ENCODE assay signal across 9 cellular contexts in the genomic region with DNA sequence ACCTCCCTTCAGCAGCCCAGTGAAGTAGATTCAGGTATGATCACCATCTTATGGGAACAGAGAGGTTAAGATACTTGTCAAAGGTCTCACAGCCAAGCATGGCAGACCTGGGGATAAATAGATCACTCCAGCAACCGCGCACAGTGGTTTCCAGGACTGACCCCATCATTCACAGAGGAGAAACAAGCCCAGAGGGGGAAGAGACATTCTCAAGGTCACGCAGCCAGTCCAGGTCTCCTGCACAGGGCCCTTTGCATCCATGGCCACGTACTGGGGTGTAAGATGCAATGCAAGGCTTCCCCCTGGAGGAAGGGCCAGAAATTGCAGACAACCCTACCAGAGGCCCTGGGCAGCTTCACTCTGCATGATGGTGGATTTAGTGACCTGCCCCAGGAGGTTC. TPM values are rescaled to one million over a fixed set of nuclear protein-coding genes. Genes with fewer than 3 reads are reported as not detected.
DNase-seq lines count a peak whose midpoint lies in the region; ATAC-seq, FAIRE-seq and TF ChIP-seq lines count a peak whose summit lies in the region.
"Had no signal": no experiment of that assay in that cellular context is flagged by ENCODE, and none has a peak within 500 bp of the region (broad histone marks: within the 10 kb centered on the region; RNA-seq: fewer than 3 reads in every experiment).

No MANE protein-coding gene starts in this region.

- H3K4me3 Mint-ChIP-seq in Caco-2 (ENCODE audit: unreplicated experiment) (no peak overlapping the region), WTC11 (no peak overlapping the region)

- POLR2A ChIA-PET in Caco-2 (lab: Charles Lee), result no interaction called here
- POLR2A ChIA-PET in WTC11 (lab: Charles Lee), result interaction anchor here (1.2 kb wide), 1 partner anchor 9 kb away, joined by 3 read pairs; no protein-coding TSS in a partner anchor

- intact Hi-C loops in Caco-2 (cut with micrococcal nuclease; ENCODE audit: unreplicated experiment), result no loop called here

- H3K36me3 Mint-ChIP-seq in Caco-2 (ENCODE audit: insufficient read depth, unreplicated experiment), result no peaks in the 10 kb centered on the region
- H3K36me3 Mint-ChIP-seq in WTC11, result no peaks in the 10 kb centered on the region

- DNase-seq in Caco-2 (peak in 1 of 2 experiments; percentile 48), HFF-Myc (ENCODE audit: extremely low read depth, low read depth) (no peak), WTC11 (ENCODE audit: low spot score) (peak; percentile 75), keratinocyte (ENCODE audit: low read depth, low spot score) (no peak), coronary artery (ENCODE audit: low spot score) (no peak), COLO829 (ENCODE audit: low spot score) (no peak), mucosa of gallbladder (ENCODE audit: low spot score) (no peak), GOT3 (lab: John Stamatoyannopoulos, UW) (no peak)

- H3K9ac ChIP-seq in keratinocyte (ENCODE audit: control insufficient read depth, extremely low read depth, insufficient read depth, low read length), result no peak overlapping the region

- no peak overlapping the region for H3K27ac Mint-ChIP-seq in Caco-2 (ENCODE audit: unreplicated experiment)
- H3K27ac Mint-ChIP-seq in WTC11, result no peak overlapping the region

- H3K27ac ChIP-seq in keratinocyte (ENCODE audit: control insufficient read depth, insufficient read depth, low read length) (no peak overlapping the region), coronary artery (no peak overlapping the region)

- ATAC-seq in WTC11, result peak; percentile 4; the same call in 1 of the 2 replicates

- BruUV-seq in Caco-2 (replicated peaks; lab: Mats Ljungman, UMichigan), result no TSS peak

- no peaks in the 10 kb centered on the region for H3K79me2 ChIP-seq in keratinocyte (ENCODE audit: control insufficient read depth, insufficient read depth, low read length)

- no peaks in the 10 kb centered on the region for H3K36me3 ChIP-seq in Caco-2 (ENCODE audit: control insufficient read depth, insufficient read depth, low read length)
- no peaks in the 10 kb centered on the region for H3K36me3 ChIP-seq in keratinocyte (ENCODE audit: control insufficient read depth in 2 of 2, extremely low read depth in 1 of 2, insufficient read depth in 2 of 2, low read length in 2 of 2)

- H3K9me3 Mint-ChIP-seq in Caco-2 (ENCODE audit: unreplicated experiment) (no peaks in the 10 kb centered on the region), WTC11 (no peaks in the 10 kb centered on the region)

- no peak overlapping the region for H3K4me2 ChIP-seq in keratinocyte (ENCODE audit: control insufficient read depth, extremely low read depth, insufficient read depth, low read depth, low read length)

- H3K9me1 ChIP-seq in keratinocyte (ENCODE audit: control insufficient read depth, extremely low read depth, insufficient read depth, low read length), result no peaks in the 10 kb centered on the region

- H3K4me3 ChIP-seq in Caco-2 (ENCODE audit: low read depth, low read length) (no peak overlapping the region), HFF-Myc (replicated peaks; ENCODE audit: low read depth, low read length) (no peak overlapping the region), keratinocyte (ENCODE audit: control insufficient read depth in 2 of 3, extremely low read depth in 1 of 3, insufficient read depth in 2 of 3, low read depth in 1 of 3, low read length in 3 of 3) (no peak overlapping the region), coronary artery (no peak overlapping the region)

- FAIRE-seq in keratinocyte (lab: Jason Lieb, UNC), result no peak
- FAIRE-seq: endometrium had no signal

- H3K27me3 ChIP-seq in Caco-2 (replicated peaks; ENCODE audit: control insufficient read depth, insufficient read depth, low read length) (no peaks in the 10 kb centered on the region; the same call in 1 of the 2 replicates), keratinocyte (ENCODE audit: control insufficient read depth, extremely low read depth, insufficient read depth, low read length) (peaks cover 7% of the 10 kb centered on the region)

- TF ChIP-seq CTCF in Caco-2 (IDR thresholded peaks at IDR 0.05; ENCODE audit: insufficient read depth in 1 of 2, low read depth in 1 of 2, low read length in 1 of 2, severe bottlenecking in 1 of 2, unreplicated experiment in 1 of 2) (peak; percentile 39 to 60), HFF-Myc (IDR thresholded peaks at IDR 0.05; ENCODE audit: low read depth, low read length, missing control alignments) (peak; percentile 57), WTC11 (IDR thresholded peaks at IDR 0.05) (peak; percentile 70), keratinocyte (optimal IDR thresholded peaks at IDR 0.05 in 1 of 3, IDR thresholded peaks at IDR 0.05 in 1 of 3, conservative IDR thresholded peaks at IDR 0.05 in 1 of 3; ENCODE audit: extremely low read depth in 1 of 3, insufficient read depth in 2 of 3, low read length in 3 of 3) (peak; percentile 72 to 83 (median 73)), coronary artery (IDR thresholded peaks at IDR 0.05) (no peak)

- H3K9me3 ChIP-seq in Caco-2, result peaks cover 2% of the 10 kb centered on the region; the same call in 1 of the 2 replicates
- no peaks in the 10 kb centered on the region for H3K9me3 ChIP-seq in keratinocyte (ENCODE audit: control insufficient read depth, low read depth, low read length)

- H3K4me1 Mint-ChIP-seq in Caco-2 (ENCODE audit: low read depth, unreplicated experiment) (no peaks in the 10 kb centered on the region), WTC11 (peaks cover 12% of the 10 kb centered on the region)

- CTCF ChIA-PET in Caco-2 (lab: Charles Lee), result interaction anchor here (1.2 kb wide), 1 partner anchor 9 kb away, joined by 5 read pairs; no protein-coding TSS in a partner anchor
- CTCF ChIA-PET in WTC11 (lab: Charles Lee), result interaction anchor here (0.8 to 6.4 kb wide), 21 partner anchors 9 to 204 kb away, joined by 3 to 76 read pairs (median 4); partner anchors contain the start of genes CHST4 and MARVELD3

- dilution Hi-C loops in keratinocyte (cut with MboI; ENCODE audit: extremely low pct_ligation_motif_present, low sequenced_read_pairs), result no loop called here

- H2AFZ ChIP-seq in keratinocyte (ENCODE audit: control insufficient read depth, low read length), result no peak overlapping the region

- no peaks in the 10 kb centered on the region for H4K20me1 ChIP-seq in keratinocyte (ENCODE audit: control insufficient read depth, extremely low read depth, insufficient read depth, low read length)

- H3K4me1 ChIP-seq in Caco-2 (no peaks in the 10 kb centered on the region), keratinocyte (ENCODE audit: control insufficient read depth, extremely low read depth, insufficient read depth, low read length) (no peaks in the 10 kb centered on the region)

- H3K27me3 Mint-ChIP-seq in Caco-2 (ENCODE audit: insufficient read depth, unreplicated experiment) (peaks cover 35% of the 10 kb centered on the region), WTC11 (ENCODE audit: low read depth) (peaks cover 46% of the 10 kb centered on the region)

TF ChIP-seq in WTC11, 78 proteins besides CTCF, POLR2A, EP300 and RAD21 (continues in another document):
- no peak for TF ChIP-seq ELF4 (CRISPR knock-in tag; IDR thresholded peaks at IDR 0.05; ENCODE audit: low read depth)
- no peak for TF ChIP-seq GTF2I (CRISPR knock-in tag; conservative IDR thresholded peaks at IDR 0.05)
- no peak for TF ChIP-seq JAZF1 (CRISPR knock-in tag; IDR thresholded peaks at IDR 0.05)
- no peak for TF ChIP-seq CREB1 (CRISPR knock-in tag; IDR thresholded peaks at IDR 0.05)
- TF ChIP-seq TEAD4 (CRISPR knock-in tag; IDR thresholded peaks at IDR 0.05), result no peak
- no peak for TF ChIP-seq USF2 (CRISPR knock-in tag; IDR thresholded peaks at IDR 0.05)
- TF ChIP-seq FOXJ3 (CRISPR knock-in tag; IDR thresholded peaks at IDR 0.05; ENCODE audit: borderline replicate concordance), result no peak
- TF ChIP-seq, protein P1, sequence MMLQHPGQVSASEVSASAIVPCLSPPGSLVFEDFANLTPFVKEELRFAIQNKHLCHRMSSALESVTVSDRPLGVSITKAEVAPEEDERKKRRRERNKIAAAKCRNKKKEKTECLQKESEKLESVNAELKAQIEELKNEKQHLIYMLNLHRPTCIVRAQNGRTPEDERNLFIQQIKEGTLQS (CRISPR knock-in tag; conservative IDR thresholded peaks at IDR 0.05), result no peak
- TF ChIP-seq ETV6 (CRISPR knock-in tag; IDR thresholded peaks at IDR 0.05), result no peak

RNA-seq across cellular contexts. Expression of gene TLE7, which starts 19.9 kb away (rescaled TPM):
- total RNA-seq in Caco-2 (2022), result not detected in 2 replicates
- total RNA-seq in WTC11 (2021), result 0.23 to 0.62 TPM (median 0.55 TPM) in 3 replicates
- polyA plus RNA-seq in keratinocyte, result not detected in 3 replicates
- polyA plus RNA-seq in keratinocyte (2011; ENCODE audit: low read depth), result not detected
- polyA plus RNA-seq in keratinocyte (2011; cell fraction: cytosol; rRNA removed), result not detected in 2 replicates
- not detected in 2 replicates for polyA plus RNA-seq in keratinocyte (2011; cell fraction: nucleus; rRNA removed)
- polyA plus RNA-seq in keratinocyte (2012; ENCODE audit: low replicate concordance), result not detected in 2 replicates
- polyA minus RNA-seq in keratinocyte, result not detected in 3 replicates
- polyA minus RNA-seq in keratinocyte (2011; cell fraction: cytosol; rRNA and poly(A)+ RNA removed), result not detected
- polyA minus RNA-seq in keratinocyte (2011; cell fraction: nucleus; rRNA and poly(A)+ RNA removed), result not detected in 2 replicates
- total RNA-seq in mucosa of gallbladder, result 0.14 TPM

RNA-seq across cellular contexts. Expression of gene ZNF23, which starts 40.1 kb away (rescaled TPM):
- total RNA-seq in Caco-2 (2022), result 8.5 and 9.6 TPM in 2 replicates
- 9.6 to 11.6 TPM (median 10.5 TPM) in 3 replicates for total RNA-seq in WTC11 (2021)
- 4.7 to 8.2 TPM (median 6.5 TPM) in 3 replicates for polyA plus RNA-seq in keratinocyte
- 1.7 TPM for polyA plus RNA-seq in keratinocyte (2011; ENCODE audit: low read depth)
- 4.4 and 6.3 TPM in 2 replicates for polyA plus RNA-seq in keratinocyte (2011; cell fraction: cytosol; rRNA removed)
- polyA plus RNA-seq in keratinocyte (2011; cell fraction: nucleus; rRNA removed), result 13.3 and 14.5 TPM in 2 replicates
- polyA plus RNA-seq in keratinocyte (2012; ENCODE audit: low replicate concordance), result 7.0 and 7.3 TPM in 2 replicates
- 3.1 to 6.0 TPM (median 4.7 TPM) in 3 replicates for polyA minus RNA-seq in keratinocyte
- 3.6 TPM for polyA minus RNA-seq in keratinocyte (2011; cell fraction: cytosol; rRNA and poly(A)+ RNA removed)
- 4.2 and 4.6 TPM in 2 replicates for polyA minus RNA-seq in keratinocyte (2011; cell fraction: nucleus; rRNA and poly(A)+ RNA removed)
- total RNA-seq in mucosa of gallbladder, result 6.3 TPM
